ENCODE assay signal across 14 cellular contexts in the genomic region with DNA sequence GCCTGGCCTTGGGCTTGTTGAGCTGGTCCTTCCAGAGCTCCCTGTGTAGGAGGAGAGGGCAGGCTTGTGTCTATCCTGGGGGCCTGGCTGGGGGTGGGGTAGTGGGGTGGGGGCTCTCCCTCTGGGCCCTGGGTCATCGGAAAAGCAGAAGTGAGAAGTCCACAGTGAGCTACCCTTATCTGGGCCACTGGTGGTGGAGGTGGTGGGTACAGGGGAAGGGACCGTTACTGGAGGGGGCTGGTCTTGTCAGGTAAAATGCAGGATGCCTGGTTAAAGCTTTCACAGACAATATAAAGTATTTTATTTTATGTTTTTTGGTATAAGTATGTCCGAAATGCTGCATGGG. TPM values are rescaled to one million over a fixed set of nuclear protein-coding genes. Genes with fewer than 3 reads are reported as not detected.
A peak's percentile ranks its signal among the peaks of the same experiment; 100 is the strongest.
DNase-seq lines count a peak whose midpoint lies in the region; ATAC-seq and TF ChIP-seq lines count a peak whose summit lies in the region.
"Had no signal": no experiment of that assay in that cellular context is flagged by ENCODE, and none has a peak within 500 bp of the region (broad histone marks: within the 10 kb centered on the region; RNA-seq: fewer than 3 reads in every experiment).

No MANE protein-coding gene starts in this region.

- H3K4me3 ChIP-seq in mucosa of descending colon: no peak overlapping the region

- peak; percentile 24 for ATAC-seq in GM18867 (IDR thresholded peaks at IDR 0.05; ENCODE audit: unreplicated experiment)
- peak; percentile 27 for ATAC-seq in GM21717 (IDR thresholded peaks at IDR 0.05; ENCODE audit: unreplicated experiment)
- peak; percentile 43 for ATAC-seq in HG03571 (IDR thresholded peaks at IDR 0.05; ENCODE audit: unreplicated experiment)
- peak; percentile 38 for ATAC-seq in mucosa of descending colon

- TF ChIP-seq CTCF in mucosa of descending colon (IDR thresholded peaks at IDR 0.05): no peak

- H3K9me3 ChIP-seq in mucosa of descending colon: no peaks in the 10 kb centered on the region

- intact Hi-C loops in mucosa of descending colon (cut with DNase I, micrococcal nuclease): no loop called here

- H3K4me1 ChIP-seq in mucosa of descending colon (ENCODE audit: low read depth): no peaks in the 10 kb centered on the region

- H3K36me3 ChIP-seq in mucosa of descending colon (ENCODE audit: low read depth): no peaks in the 10 kb centered on the region

- no peak for DNase-seq in mucosa of descending colon
- DNase-seq in cerebellar cortex (ENCODE audit: low spot score): no peak
- DNase-seq in DMS153 treated with DMSO at 0.1 percent for 48 hours (lab: John Stamatoyannopoulos, UW; ENCODE audit: unreplicated experiment): no peak
- DNase-seq in medulla oblongata (ENCODE audit: extremely low spot score): no peak
- DNase-seq in RPMI8226: no peak
- DNase-seq: activated CD4-positive, alpha-beta T cell treated with anti-CD3 and anti-CD28 coated beads for 4 hours; dorsolateral prefrontal cortex; NCI-H345; SHP77 had no signal

RNA-seq across cellular contexts. Expression of a gene that starts 0.3 kb away (rescaled TPM):
- 10 to 100 TPM in 1 of 3 donors, 1 to 10 TPM in 2; 1.3 to 10.8 (median 3.8) TPM for total RNA-seq in mucosa of descending colon

RNA-seq across cellular contexts. Expression of a gene that starts 27.4 kb away (rescaled TPM):
- not detected for total RNA-seq in mucosa of descending colon
- total RNA-seq: skeletal muscle tissue had no signal

RNA-seq across cellular contexts. Expression of a gene that starts 30.0 kb away (rescaled TPM):
- not detected for total RNA-seq in mucosa of descending colon
- total RNA-seq: dorsolateral prefrontal cortex, skeletal muscle tissue had no signal

RNA-seq across cellular contexts. Expression of a gene that starts 40.5 kb away (rescaled TPM):
- total RNA-seq in mucosa of descending colon: 1 to 10 TPM in 2 of 3 donors, under 1 TPM in 1; 0.46 to 2.0 (median 1.5) TPM
- total RNA-seq: mononuclear cell had no signal

RNA-seq across cellular contexts. Expression of a gene that starts 45.3 kb away (rescaled TPM):
- 1 to 10 TPM; 4.3 to 5.9 (median 4.4) TPM for total RNA-seq in mucosa of descending colon
- total RNA-seq: skeletal muscle tissue had no signal
